Comparison of ENCODE assay signal across 18 cellular contexts in the genomic region with DNA sequence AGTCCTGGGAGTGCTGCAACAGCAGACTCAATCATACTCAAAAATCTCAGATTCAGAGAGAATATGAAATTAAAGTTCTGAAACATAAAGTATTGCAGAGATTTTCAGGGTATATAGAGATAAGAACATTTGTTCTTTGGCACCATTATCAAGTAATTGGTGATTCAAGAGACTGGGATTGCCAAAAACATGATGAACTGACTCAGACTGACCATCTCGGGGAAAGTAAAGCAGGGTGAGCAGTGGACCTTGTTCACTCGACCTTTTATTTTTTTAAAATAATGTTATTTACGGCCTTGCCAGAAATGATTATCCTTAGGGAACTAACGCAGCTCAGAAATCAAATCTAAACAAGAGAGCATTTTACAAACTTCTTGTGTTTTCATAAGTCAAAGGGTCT.
DNase-seq lines count a peak whose midpoint lies in the region; ATAC-seq and TF ChIP-seq lines count a peak whose summit lies in the region.
"Had no signal": no experiment of that assay in that cellular context is flagged by ENCODE, and none has a peak within 500 bp of the region (broad histone marks: within the 10 kb centered on the region; RNA-seq: fewer than 3 reads in every experiment).

No MANE protein-coding gene starts in this region.

- no peaks in the 10 kb centered on the region for H3K27me3 ChIP-seq in breast epithelium
- no peaks in the 10 kb centered on the region for H3K27me3 ChIP-seq in mesenchymal stem cell (ENCODE audit: control insufficient read depth in 1 of 2, insufficient read depth in 1 of 2, low read length in 2 of 2)
- no peaks in the 10 kb centered on the region for H3K27me3 ChIP-seq in CD8-positive, alpha-beta T cell (ENCODE audit: insufficient read depth, low read length)
- H3K27me3 ChIP-seq: BE2C had no signal

- no peak overlapping the region for H3K4me2 ChIP-seq in mesenchymal stem cell (ENCODE audit: low read length, poor library complexity, severe bottlenecking)
- H3K4me2 ChIP-seq: A549, GM23338 had no signal

- H3K9me3 Mint-ChIP-seq in MCF 10A (ENCODE audit: unreplicated experiment): no peaks in the 10 kb centered on the region
- no peaks in the 10 kb centered on the region for H3K9me3 Mint-ChIP-seq in CD8-positive, alpha-beta T cell
- H3K9me3 Mint-ChIP-seq: GM23338, HFFc6 had no signal

- no peak for DNase-seq in MCF 10A (ENCODE audit: unreplicated experiment)
- no peak for DNase-seq in breast epithelium (ENCODE audit: low spot score in 2 of 2)
- DNase-seq in fibroblast of peridontal ligament (ENCODE audit: extremely low read depth): peak; percentile 12
- no peak for DNase-seq in mesenchymal stem cell
- no peak for DNase-seq in Ammon's horn (ENCODE audit: low spot score)
- no peak for DNase-seq in NCI-H82 treated with DMSO at 0.1 percent for 48 hours (lab: John Stamatoyannopoulos, UW; ENCODE audit: unreplicated experiment)
- DNase-seq in CD8-positive, alpha-beta T cell: no peak
- DNase-seq: BE2C; C1 segment of cervical spinal cord; Caco-2; CD4-positive, CD25-positive, alpha-beta regulatory T cell; H7; HFFc6; IMR-90 had no signal

- no peaks in the 10 kb centered on the region for H3K4me1 Mint-ChIP-seq in MCF 10A (ENCODE audit: insufficient read depth, unreplicated experiment)
- no peaks in the 10 kb centered on the region for H3K4me1 Mint-ChIP-seq in CD8-positive, alpha-beta T cell (ENCODE audit: low read depth)
- H3K4me1 Mint-ChIP-seq: CD4-positive, CD25-positive, alpha-beta regulatory T cell; GM23338 had no signal

- H3K36me3 Mint-ChIP-seq in MCF 10A (ENCODE audit: insufficient read depth, unreplicated experiment): no peaks in the 10 kb centered on the region
- no peaks in the 10 kb centered on the region for H3K36me3 Mint-ChIP-seq in CD8-positive, alpha-beta T cell
- H3K36me3 Mint-ChIP-seq: CD4-positive, CD25-positive, alpha-beta regulatory T cell had no signal

- H3K4me3 ChIP-seq in breast epithelium: no peak overlapping the region
- H3K4me3 ChIP-seq in mesenchymal stem cell (ENCODE audit: insufficient read depth in 1 of 2, low read depth in 1 of 2, low read length in 2 of 2): peak overlapping the region in 1 of 2 experiments; percentile 15
- H3K4me3 ChIP-seq in CD8-positive, alpha-beta T cell (ENCODE audit: low read depth, low read length): no peak overlapping the region
- H3K4me3 ChIP-seq: A549, GM23338 had no signal

- no peak overlapping the region for H3K4ac ChIP-seq in mesenchymal stem cell (ENCODE audit: low read depth in 1 of 2, low read length in 2 of 2)

- no peak for TF ChIP-seq POLR2A in breast epithelium (IDR thresholded peaks at IDR 0.05)

- H3K79me1 ChIP-seq in mesenchymal stem cell (replicated peaks; ENCODE audit: low read length, poor library complexity, severe bottlenecking): no peaks in the 10 kb centered on the region

- intact Hi-C loops in MCF 10A (cut with micrococcal nuclease): no loop called here
- intact Hi-C loops in breast epithelium (cut with DNase I; ENCODE audit: low total_unique reads): no loop called here
- intact Hi-C loops in CD8-positive, alpha-beta T cell (cut with DNase I, micrococcal nuclease): no loop called here

- CTCF ChIA-PET in MCF 10A (lab: Yijun Ruan, JAX): no interaction called here
- CTCF ChIA-PET in CD8-positive, alpha-beta T cell (lab: Charles Lee): no interaction called here

- no peak overlapping the region for H3K4me3 Mint-ChIP-seq in MCF 10A (ENCODE audit: unreplicated experiment)
- H3K4me3 Mint-ChIP-seq in CD8-positive, alpha-beta T cell: no peak overlapping the region
- H3K4me3 Mint-ChIP-seq: CD4-positive, CD25-positive, alpha-beta regulatory T cell; GM23338; HFFc6 had no signal

- no peak for TF ChIP-seq CTCF in MCF 10A (IDR thresholded peaks at IDR 0.05; ENCODE audit: unreplicated experiment)
- TF ChIP-seq CTCF in breast epithelium (IDR thresholded peaks at IDR 0.05): no peak
- no peak for TF ChIP-seq CTCF in CD8-positive, alpha-beta T cell (IDR thresholded peaks at IDR 0.05)

- no peak overlapping the region for H2BK5ac ChIP-seq in mesenchymal stem cell (ENCODE audit: low read depth, low read length, poor library complexity, severe bottlenecking)

- H4K91ac ChIP-seq in mesenchymal stem cell (ENCODE audit: low read length): no peak overlapping the region

- H3K9me3 ChIP-seq in breast epithelium (no peaks in the 10 kb centered on the region), mesenchymal stem cell (ENCODE audit: control insufficient read depth, low read length) (no peaks in the 10 kb centered on the region)
- no peaks in the 10 kb centered on the region for H3K9me3 ChIP-seq in CD8-positive, alpha-beta T cell (ENCODE audit: low read length)
- H3K9me3 ChIP-seq: A549, BE2C, Caco-2 had no signal

- H3K27me3 Mint-ChIP-seq in MCF 10A (ENCODE audit: insufficient read depth, unreplicated experiment): no peaks in the 10 kb centered on the region
- H3K27me3 Mint-ChIP-seq in CD8-positive, alpha-beta T cell (ENCODE audit: low read depth): no peaks in the 10 kb centered on the region
- H3K27me3 Mint-ChIP-seq: CD4-positive, CD25-positive, alpha-beta regulatory T cell had no signal

- no peak overlapping the region for H4K8ac ChIP-seq in mesenchymal stem cell (ENCODE audit: low read length)

- H3K36me3 ChIP-seq in breast epithelium (no peaks in the 10 kb centered on the region), mesenchymal stem cell (ENCODE audit: control insufficient read depth in 1 of 2, insufficient read depth in 2 of 2, low read depth in 1 of 2, low read length in 2 of 2) (no peaks in the 10 kb centered on the region)
- no peaks in the 10 kb centered on the region for H3K36me3 ChIP-seq in CD8-positive, alpha-beta T cell (ENCODE audit: insufficient read depth, low read length)
- H3K36me3 ChIP-seq: BE2C had no signal

- no peak overlapping the region for H2BK15ac ChIP-seq in mesenchymal stem cell (ENCODE audit: low read depth, poor library complexity, severe bottlenecking)

- H3K23ac ChIP-seq in mesenchymal stem cell (ENCODE audit: low read length in 2 of 2): no peak overlapping the region

- BruUV-seq in MCF 10A (replicated peaks; lab: Mats Ljungman, UMichigan): no TSS peak

- H3K27ac ChIP-seq in breast epithelium: no peak overlapping the region
- no peak overlapping the region for H3K27ac ChIP-seq in mesenchymal stem cell (ENCODE audit: low read length, poor library complexity, severe bottlenecking)
- no peak overlapping the region for H3K27ac ChIP-seq in CD8-positive, alpha-beta T cell (ENCODE audit: low read depth, low read length)
- H3K27ac ChIP-seq: 22Rv1, A549 had no signal

- H2AFZ ChIP-seq in mesenchymal stem cell (ENCODE audit: low read depth, low read length): no peak overlapping the region
- H2AFZ ChIP-seq: GM23338 had no signal

- no peak overlapping the region for H2BK12ac ChIP-seq in mesenchymal stem cell (ENCODE audit: low read length in 2 of 2)

- 70% methylated on average over 2 of the region's 4 CpGs for WGBS in mesenchymal stem cell

- peak overlapping the region; percentile 19 for H3K27ac Mint-ChIP-seq in MCF 10A (ENCODE audit: low read depth, unreplicated experiment)
- no peak overlapping the region for H3K27ac Mint-ChIP-seq in CD8-positive, alpha-beta T cell
- H3K27ac Mint-ChIP-seq: CD4-positive, CD25-positive, alpha-beta regulatory T cell; GM23338; HFFc6 had no signal

- no peak overlapping the region for H2BK120ac ChIP-seq in mesenchymal stem cell (ENCODE audit: low read depth, low read length)

- H3K14ac ChIP-seq in mesenchymal stem cell (ENCODE audit: low read length in 2 of 2): no peak overlapping the region

- H3K4me1 ChIP-seq in breast epithelium: no peaks in the 10 kb centered on the region
- no peaks in the 10 kb centered on the region for H3K4me1 ChIP-seq in mesenchymal stem cell (ENCODE audit: control insufficient read depth, insufficient read depth, low read depth, low read length)
- no peaks in the 10 kb centered on the region for H3K4me1 ChIP-seq in CD8-positive, alpha-beta T cell (ENCODE audit: insufficient read depth, low read length)
- H3K4me1 ChIP-seq: A549, BE2C, Caco-2 had no signal

- H2AK5ac ChIP-seq in mesenchymal stem cell (ENCODE audit: low read length, severe bottlenecking): no peak overlapping the region

- peak overlapping the region; percentile 77 for H3K9ac ChIP-seq in mesenchymal stem cell (ENCODE audit: low read length)

- POLR2A ChIA-PET in MCF 10A (lab: Yijun Ruan, JAX): no interaction called here
- POLR2A ChIA-PET in CD8-positive, alpha-beta T cell (lab: Charles Lee): no interaction called here

- no peak overlapping the region for H3K18ac ChIP-seq in mesenchymal stem cell (ENCODE audit: low read depth in 1 of 2, low read length in 2 of 2)

- no peak for ATAC-seq in CD8-positive, alpha-beta T cell
- ATAC-seq: A549, GM23338, HCT116 had no signal
